ENCODE assay signal across 8 cellular contexts in the genomic region with DNA sequence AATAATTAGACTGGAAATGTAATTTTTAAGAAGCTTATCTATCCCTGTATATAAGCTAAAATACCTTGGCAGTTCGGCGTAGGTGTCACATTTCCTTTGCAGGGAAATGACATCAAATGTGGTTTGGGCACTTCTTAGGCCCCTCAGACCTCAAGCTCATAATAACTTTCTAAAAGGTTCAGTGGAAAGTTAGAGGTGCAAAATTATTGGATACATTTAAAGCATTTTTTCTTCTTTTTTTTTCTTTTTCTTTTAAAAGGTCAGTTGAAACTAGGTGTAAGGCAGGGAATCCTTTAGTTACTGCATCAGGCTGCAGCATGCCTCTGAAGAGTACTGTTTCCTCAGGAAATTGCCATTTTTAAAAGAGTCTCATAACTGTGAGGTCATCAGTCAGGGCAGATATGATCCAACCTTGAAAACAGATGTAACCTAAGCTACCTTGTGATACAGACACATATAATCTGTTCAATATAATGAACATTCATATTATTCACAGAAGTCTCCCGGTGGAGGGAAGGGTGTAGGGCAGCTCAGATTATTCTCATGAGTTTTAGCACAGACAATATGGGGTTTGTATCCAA. TPM values are rescaled to one million over a fixed set of nuclear protein-coding genes. Genes with fewer than 3 reads are reported as not detected.
DNase-seq lines count a peak whose midpoint lies in the region; ATAC-seq and TF ChIP-seq lines count a peak whose summit lies in the region.

No MANE protein-coding gene starts in this region.

- H3K27me3 ChIP-seq in endodermal cell (ENCODE audit: control insufficient read depth, insufficient read depth, low read length, poor library complexity, severe bottlenecking), result no peaks in the 10 kb centered on the region

- peaks cover 53% of the 10 kb centered on the region for H3K36me3 Mint-ChIP-seq in endodermal cell (ENCODE audit: low read depth)

- peak overlapping the region; percentile 6 for H3K9ac ChIP-seq in endodermal cell (ENCODE audit: extremely low read depth, low read length, poor library complexity, severe bottlenecking)

- no peaks in the 10 kb centered on the region for H3K9me3 ChIP-seq in endodermal cell (ENCODE audit: control insufficient read depth, low read length)

- DNase-seq in stimulated activated CD4-positive, alpha-beta T cell treated with anti-CD3 and anti-CD28 coated beads, Interleukin-1b, Interleukin-23, amount 100 ng/mL, for 48 hours, result peak; percentile 40
- no peak for DNase-seq in stimulated activated CD4-positive, alpha-beta T cell treated with anti-CD3 and anti-CD28 coated beads, Interleukin-4, amount 100 ng/mL, for 1 hour
- DNase-seq in T-helper 1 cell (peak in 4 of 5 donors; percentile 27 to 72 (median 28)), endodermal cell (no peak), NCI-H1436 (lab: John Stamatoyannopoulos, UW) (no peak), NCI-H226 (no peak), DMS114 treated with DMSO at 0.1 percent for 48 hours (lab: John Stamatoyannopoulos, UW; ENCODE audit: unreplicated experiment) (no peak)

- peaks cover 17% of the 10 kb centered on the region for H3K4me1 ChIP-seq in endodermal cell (ENCODE audit: control insufficient read depth, insufficient read depth, low read length)

- no peak overlapping the region for H3K27ac ChIP-seq in endodermal cell (ENCODE audit: low read depth, low read length)

- peak; percentile 59 for TF ChIP-seq CTCF in endodermal cell (conservative IDR thresholded peaks at IDR 0.05)

- H3K4me3 ChIP-seq in endodermal cell (ENCODE audit: low read length), result peak overlapping the region; percentile 100

- no peaks in the 10 kb centered on the region for H3K27me3 Mint-ChIP-seq in endodermal cell (ENCODE audit: insufficient read depth)

- no peak for ATAC-seq in HG02884 (IDR thresholded peaks at IDR 0.05; ENCODE audit: unreplicated experiment)

- no peak overlapping the region for H3K4me3 Mint-ChIP-seq in endodermal cell

- H3K27ac Mint-ChIP-seq in endodermal cell, result peak overlapping the region; percentile 11

- 92 to 100% methylated on average over 1 to 3 of the region's 3 CpGs for WGBS in endodermal cell (ENCODE audit: insufficient coverage in 1 of 2, insufficient read length in 1 of 2), 2 experiments

- peaks cover 75% of the 10 kb centered on the region for H3K36me3 ChIP-seq in endodermal cell (ENCODE audit: control insufficient read depth, insufficient read depth, low read length)

- no peaks in the 10 kb centered on the region for H3K9me3 Mint-ChIP-seq in endodermal cell

- peaks cover 38% of the 10 kb centered on the region for H3K4me1 Mint-ChIP-seq in endodermal cell

RNA-seq across cellular contexts. Expression of a gene that starts 4.8 kb away (rescaled TPM):
- total RNA-seq in endodermal cell, result 100 to 1,000 TPM; 149 to 161 TPM
- polyA plus RNA-seq in endodermal cell (2013, experiment 1 of 2), result 63.0 TPM
- polyA plus RNA-seq in endodermal cell (2013, experiment 2 of 2), result 66.3 TPM

Comparison
In these comparisons a context has a peak if more than half of its experiments do, and no peak if none do; other contexts are left out.
1. DNase-seq: peak in stimulated activated CD4-positive, alpha-beta T cell treated with anti-CD3 and anti-CD28 coated beads, Interleukin-1b, Interleukin-23, amount 100 ng/mL, for 48 hours (single experiment) and T-helper 1 cell (4 of 5); none in stimulated activated CD4-positive, alpha-beta T cell treated with anti-CD3 and anti-CD28 coated beads, Interleukin-4, amount 100 ng/mL, for 1 hour (single experiment), endodermal cell (single experiment), NCI-H1436 (single experiment), NCI-H226 (single experiment) and DMS114 treated with DMSO at 0.1 percent for 48 hours (single experiment).